Comparison of ENCODE assay signal across 9 cellular contexts in the genomic region with DNA sequence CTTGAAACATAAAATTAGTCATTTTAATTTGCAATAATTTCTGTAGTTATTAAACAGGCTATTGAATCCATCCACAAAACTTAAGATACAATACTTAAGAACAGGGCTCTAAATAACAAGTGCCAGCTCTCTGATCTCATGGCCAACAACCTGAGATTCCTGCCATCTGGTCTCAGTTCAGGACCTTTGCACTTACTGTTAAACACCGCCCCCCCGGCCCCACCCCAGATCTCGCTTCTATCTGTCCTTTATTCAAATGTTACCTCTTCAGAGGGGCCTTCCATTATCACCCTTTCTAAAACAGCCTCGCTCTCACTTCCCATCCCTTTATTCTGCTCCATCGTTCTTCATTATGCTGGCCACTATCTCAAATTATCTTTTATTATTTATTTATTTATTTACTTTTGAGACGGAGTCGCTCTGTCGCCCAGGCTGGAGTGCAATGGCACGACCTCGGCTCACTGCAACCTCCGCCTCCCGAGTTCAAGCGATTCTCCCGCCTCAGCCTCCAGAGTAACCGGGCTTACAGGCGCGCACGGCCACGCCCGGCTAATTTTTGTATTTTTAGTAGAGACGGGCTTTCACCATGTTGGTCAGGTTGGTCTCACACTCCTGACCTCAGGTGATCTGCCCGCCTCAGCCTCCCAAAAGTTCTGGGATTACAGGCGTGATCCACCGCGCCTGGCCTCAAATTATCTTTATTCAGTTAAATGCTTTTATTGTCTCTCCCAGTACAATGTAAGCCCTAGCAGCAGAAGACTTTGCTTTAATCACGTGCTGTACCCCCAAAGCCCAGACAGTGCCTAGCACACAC. TPM values are rescaled to one million over a fixed set of nuclear protein-coding genes. Genes with fewer than 3 reads are reported as not detected.
DNase-seq lines count a peak whose midpoint lies in the region; ATAC-seq lines count a peak whose summit lies in the region.
"Had no signal": no experiment of that assay in that cellular context is flagged by ENCODE, and none has a peak within 500 bp of the region (broad histone marks: within the 10 kb centered on the region; RNA-seq: fewer than 3 reads in every experiment).

No MANE protein-coding gene starts in this region.

- H3K27me3 Mint-ChIP-seq in T-helper 1 cell treated with Interleukin-12 subunit alpha and Interleukin-12 subunit beta and Interleukin-4 antibody, amounts not matched to agents 30 μg/mL and 1 μg/mL, for 36 hours (ENCODE audit: low read depth) = peaks cover 5% of the 10 kb centered on the region
- peaks cover 8% of the 10 kb centered on the region for H3K27me3 Mint-ChIP-seq in activated T-helper 17 cell treated with anti-CD3 and anti-CD28 coated beads, Interleukin-2, amount 50 U/mL, for 72 hours
- H3K27me3 Mint-ChIP-seq in immature natural killer cell (ENCODE audit: low read depth in 3 of 3) = peaks cover 20 to 22% (median 20%) of the 10 kb centered on the region in 3 donors

- ATAC-seq in activated T-helper 17 cell treated with anti-CD3 and anti-CD28 coated beads, Interleukin-2, amount 50 U/mL, for 72 hours (replicated peaks) = no peak
- ATAC-seq in HG02623 (IDR thresholded peaks at IDR 0.05; ENCODE audit: unreplicated experiment) (no peak), HG02981 (IDR thresholded peaks at IDR 0.05; ENCODE audit: unreplicated experiment) (no peak)

- no peaks in the 10 kb centered on the region for H3K9me3 ChIP-seq in stomach smooth muscle (ENCODE audit: control insufficient read depth in 2 of 2, low read length in 2 of 2)

- DNase-seq in T-helper 1 cell (no peak), immature natural killer cell (no peak)
- no peak for DNase-seq in activated CD4-positive, alpha-beta T cell treated with anti-CD3 and anti-CD28 coated beads, Interleukin-2, amount 50 U/mL, for 4 hours

- no peaks in the 10 kb centered on the region for H3K27me3 ChIP-seq in stomach smooth muscle (ENCODE audit: control insufficient read depth in 1 of 2, insufficient read depth in 2 of 2, low read length in 2 of 2)

- H3K9me3 Mint-ChIP-seq in T-helper 1 cell treated with Interleukin-12 subunit alpha and Interleukin-12 subunit beta and Interleukin-4 antibody, amounts not matched to agents 30 μg/mL and 1 μg/mL, for 36 hours = no peaks in the 10 kb centered on the region
- H3K9me3 Mint-ChIP-seq in activated T-helper 17 cell treated with anti-CD3 and anti-CD28 coated beads, Interleukin-2, amount 50 U/mL, for 72 hours = no peaks in the 10 kb centered on the region
- H3K9me3 Mint-ChIP-seq in immature natural killer cell = no peaks in the 10 kb centered on the region

- H3K4me1 ChIP-seq in stomach smooth muscle (ENCODE audit: control insufficient read depth, insufficient read depth, low read length) = peaks cover 24% of the 10 kb centered on the region

- peaks cover 14% of the 10 kb centered on the region for H3K36me3 Mint-ChIP-seq in T-helper 1 cell treated with Interleukin-12 subunit alpha and Interleukin-12 subunit beta and Interleukin-4 antibody, amounts not matched to agents 30 μg/mL and 1 μg/mL, for 36 hours (ENCODE audit: low read depth)
- peaks cover 44% of the 10 kb centered on the region for H3K36me3 Mint-ChIP-seq in activated T-helper 17 cell treated with anti-CD3 and anti-CD28 coated beads, Interleukin-2, amount 50 U/mL, for 72 hours (ENCODE audit: low read depth)
- peaks cover 3 to 7% (median 4%) of the 10 kb centered on the region in 3 donors for H3K36me3 Mint-ChIP-seq in immature natural killer cell

- H3K9ac ChIP-seq in stomach smooth muscle (ENCODE audit: low read length in 2 of 2) = peak overlapping the region; percentile 88 to 96

- peaks cover 8 to 11% of the 10 kb centered on the region in 2 donors for H3K36me3 ChIP-seq in stomach smooth muscle (ENCODE audit: control insufficient read depth in 2 of 2, insufficient read depth in 2 of 2, low read length in 2 of 2)

- peak overlapping the region; percentile 87 for H3K27ac Mint-ChIP-seq in T-helper 1 cell treated with Interleukin-12 subunit alpha and Interleukin-12 subunit beta and Interleukin-4 antibody, amounts not matched to agents 30 μg/mL and 1 μg/mL, for 36 hours
- H3K27ac Mint-ChIP-seq in activated T-helper 17 cell treated with anti-CD3 and anti-CD28 coated beads, Interleukin-2, amount 50 U/mL, for 72 hours = peak overlapping the region; percentile 99
- peak overlapping the region; percentile 83 to 96 (median 93) for H3K27ac Mint-ChIP-seq in immature natural killer cell

- H3K4me3 ChIP-seq in stomach smooth muscle (ENCODE audit: low read length in 2 of 2) = peak overlapping the region; percentile 84 to 92

- H3K27ac ChIP-seq in stomach smooth muscle (ENCODE audit: low read length) = peak overlapping the region; percentile 76

- H3K4me3 Mint-ChIP-seq in T-helper 1 cell treated with Interleukin-12 subunit alpha and Interleukin-12 subunit beta and Interleukin-4 antibody, amounts not matched to agents 30 μg/mL and 1 μg/mL, for 36 hours = peak overlapping the region; percentile 98
- H3K4me3 Mint-ChIP-seq in activated T-helper 17 cell treated with anti-CD3 and anti-CD28 coated beads, Interleukin-2, amount 50 U/mL, for 72 hours = peak overlapping the region; percentile 92
- peak overlapping the region; percentile 93 to 96 (median 95) for H3K4me3 Mint-ChIP-seq in immature natural killer cell

- H3K4me1 Mint-ChIP-seq in T-helper 1 cell treated with Interleukin-12 subunit alpha and Interleukin-12 subunit beta and Interleukin-4 antibody, amounts not matched to agents 30 μg/mL and 1 μg/mL, for 36 hours (ENCODE audit: low read depth) = peaks cover 23% of the 10 kb centered on the region
- peaks cover 18% of the 10 kb centered on the region for H3K4me1 Mint-ChIP-seq in activated T-helper 17 cell treated with anti-CD3 and anti-CD28 coated beads, Interleukin-2, amount 50 U/mL, for 72 hours
- H3K4me1 Mint-ChIP-seq in immature natural killer cell = peaks cover 35 to 36% of the 10 kb centered on the region in 2 donors

RNA-seq across cellular contexts. Expression of a gene that starts 0.8 kb away (rescaled TPM):
- total RNA-seq in activated T-helper 17 cell treated with anti-CD3 and anti-CD28 coated beads, Interleukin-2, amount 50 U/mL, for 72 hours = 100 to 1,000 TPM; 114 to 204 TPM
- 10 to 100 TPM; 42.6 to 84.4 (median 48.8) TPM for polyA plus RNA-seq in immature natural killer cell

RNA-seq across cellular contexts. Expression of a gene that starts 11.9 kb away (rescaled TPM):
- not detected for total RNA-seq in activated T-helper 17 cell treated with anti-CD3 and anti-CD28 coated beads, Interleukin-2, amount 50 U/mL, for 72 hours
- not detected for polyA plus RNA-seq in immature natural killer cell
- total RNA-seq: NCI-H460 had no signal

RNA-seq across cellular contexts. Expression of a gene that starts 19.8 kb away (rescaled TPM):
- total RNA-seq in activated T-helper 17 cell treated with anti-CD3 and anti-CD28 coated beads, Interleukin-2, amount 50 U/mL, for 72 hours = not detected
- not detected for polyA plus RNA-seq in immature natural killer cell
- total RNA-seq: NCI-H460 had no signal

RNA-seq across cellular contexts. Expression of a gene that starts 26.9 kb away (rescaled TPM):
- under 1 TPM in 1 of 2 donors, not detected in 1; 0.32 TPM for total RNA-seq in activated T-helper 17 cell treated with anti-CD3 and anti-CD28 coated beads, Interleukin-2, amount 50 U/mL, for 72 hours
- polyA plus RNA-seq in immature natural killer cell = not detected
- total RNA-seq: NCI-H460 had no signal

RNA-seq across cellular contexts. Expression of a gene that starts 29.8 kb away (rescaled TPM):
- total RNA-seq in activated T-helper 17 cell treated with anti-CD3 and anti-CD28 coated beads, Interleukin-2, amount 50 U/mL, for 72 hours = 1 to 10 TPM; 4.1 to 4.7 TPM
- 1 to 10 TPM; 3.2 to 6.9 (median 5.6) TPM for polyA plus RNA-seq in immature natural killer cell
